ENCODE assay signal across 13 cellular contexts in genomic region chr15:77836116-77836798, GRCh38.
DNase-seq lines count a peak whose midpoint lies in the region; ATAC-seq and TF ChIP-seq lines count a peak whose summit lies in the region.
"Had no signal": no experiment of that assay in that cellular context is flagged by ENCODE, and none has a peak within 500 bp of the region (broad histone marks: within the 10 kb centered on the region; RNA-seq: fewer than 3 reads in every experiment).

No MANE protein-coding gene starts in this region.

- no peak for TF ChIP-seq CTCF in GM13977 (IDR thresholded peaks at IDR 0.05; ENCODE audit: extremely low read depth, insufficient read depth, missing control alignments)
- no peak for TF ChIP-seq CTCF in esophagus squamous epithelium (IDR thresholded peaks at IDR 0.05)

- TF ChIP-seq POLR2A in esophagus squamous epithelium (IDR thresholded peaks at IDR 0.05) = no peak

- H3K4me3 ChIP-seq in esophagus squamous epithelium = no peak overlapping the region
- H3K4me3 ChIP-seq: dorsolateral prefrontal cortex, heart left ventricle, mucosa of descending colon, skin epidermis had no signal

- whole genome bisulfite sequencing in esophagus squamous epithelium, 2 donors = 40 to 42% methylated on average over 1 to 5 of the region's 8 CpGs

- H3K9me3 ChIP-seq in esophagus squamous epithelium = no peaks in the 10 kb centered on the region
- H3K9me3 ChIP-seq: heart left ventricle, mucosa of descending colon had no signal

- in situ Hi-C loops in GM13977 (cut with MboI; ENCODE audit: low pct_unique_long_range_greater_than_20kb, low sequenced_read_pairs, unreplicated experiment) = no loop called here

- ATAC-seq in GM18517 (IDR thresholded peaks at IDR 0.05; ENCODE audit: unreplicated experiment) = no peak
- ATAC-seq: heart left ventricle, mucosa of descending colon had no signal

- no peaks in the 10 kb centered on the region for H3K36me3 ChIP-seq in esophagus squamous epithelium
- H3K36me3 ChIP-seq: heart left ventricle had no signal

- H3K4me1 ChIP-seq in esophagus squamous epithelium = peaks cover 0 to 5% (median 0%) of the 10 kb centered on the region in 3 donors
- H3K4me1 ChIP-seq: heart left ventricle had no signal

- DNase-seq in NCI-H1092 treated with DMSO at 0.1 percent for 48 hours (lab: John Stamatoyannopoulos, UW) = peak; percentile 9
- no peak for DNase-seq in NCI-H1092 (lab: John Stamatoyannopoulos, UW)
- DNase-seq in GM13977 (ENCODE audit: low spot score) = peak; percentile 86
- peak; percentile 58 for DNase-seq in SK-N-DZ (ENCODE audit: low spot score)
- peak; percentile 89 for DNase-seq in iPS-NIHi7 (ENCODE audit: extremely low spot score)
- no peak for DNase-seq in OCI-M1 (lab: John Stamatoyannopoulos, UW)
- DNase-seq in esophagus squamous epithelium (lab: John Stamatoyannopoulos, UW) = no peak
- DNase-seq: activated T-cell treated with anti-CD3 and anti-CD28 coated beads, Interleukin-2, amount 50 U/mL, for 1 hour had no signal

- intact Hi-C loops in esophagus squamous epithelium (cut with DNase I) = no loop called here

- H3K27me3 ChIP-seq in esophagus squamous epithelium = peaks cover 0 to 83% (median 0%) of the 10 kb centered on the region in 4 donors

- no peak overlapping the region for H3K27ac ChIP-seq in esophagus squamous epithelium
- H3K27ac ChIP-seq: dorsolateral prefrontal cortex, heart left ventricle, skin epidermis had no signal

Comparison
In these comparisons a context has a peak if more than half of its experiments do, and no peak if none do; other contexts are left out.
1. DNase-seq: peak in NCI-H1092 treated with DMSO at 0.1 percent for 48 hours (single experiment), GM13977 (single experiment), SK-N-DZ (single experiment) and iPS-NIHi7 (single experiment); none in NCI-H1092 (single experiment), OCI-M1 (single experiment) and esophagus squamous epithelium (single experiment).